Comparison of ENCODE assay signal across 8 cellular contexts in the genomic region with DNA sequence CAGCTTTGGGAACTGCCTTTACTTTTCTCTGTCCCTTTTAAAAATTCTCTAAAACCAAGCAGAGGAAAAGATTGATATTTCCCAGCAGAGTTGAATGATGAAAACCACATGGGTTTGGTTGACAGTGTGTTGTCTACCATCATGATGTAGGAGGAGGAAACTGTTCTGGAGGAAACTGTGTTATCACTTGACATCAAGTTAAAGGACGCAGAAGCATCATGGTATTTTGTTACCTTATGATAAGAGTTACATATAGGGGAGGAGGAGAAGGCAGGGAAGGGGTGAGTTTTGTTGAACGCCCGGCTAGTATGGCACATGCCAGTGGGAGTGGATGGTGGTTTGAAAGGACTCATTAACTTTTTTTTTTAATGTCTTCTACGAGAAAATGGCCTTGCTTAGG. TPM values are rescaled to one million over a fixed set of nuclear protein-coding genes. Genes with fewer than 3 reads are reported as not detected.
DNase-seq lines count a peak whose midpoint lies in the region; ATAC-seq and TF ChIP-seq lines count a peak whose summit lies in the region.

No MANE protein-coding gene starts in this region.

- H3K4me1 ChIP-seq in lower lobe of right lung: peaks cover 15% of the 10 kb centered on the region

- H3K4me1 Mint-ChIP-seq in activated naive CD4-positive, alpha-beta T cell treated with anti-CD3 and anti-CD28 coated beads, Interleukin-2, amount 50 U/mL, for 24 hours: peaks cover 10% of the 10 kb centered on the region
- H3K4me1 Mint-ChIP-seq in activated naive CD8-positive, alpha-beta T cell (ENCODE audit: low read depth): peaks cover 8% of the 10 kb centered on the region
- peaks cover 12% of the 10 kb centered on the region for H3K4me1 Mint-ChIP-seq in type B pancreatic cell (ENCODE audit: unreplicated experiment)

- H3K4me3 Mint-ChIP-seq in activated naive CD4-positive, alpha-beta T cell treated with anti-CD3 and anti-CD28 coated beads, Interleukin-2, amount 50 U/mL, for 24 hours: peak overlapping the region; percentile 77
- peak overlapping the region; percentile 87 for H3K4me3 Mint-ChIP-seq in activated naive CD8-positive, alpha-beta T cell
- H3K4me3 Mint-ChIP-seq in type B pancreatic cell: peak overlapping the region; percentile 92

- DNase-seq in activated naive CD4-positive, alpha-beta T cell treated with anti-CD3 and anti-CD28 coated beads, Interleukin-2, amount 50 U/mL, for 72 hours (ENCODE audit: low spot score in 2 of 2): no peak
- DNase-seq in lower lobe of right lung (no peak), type B pancreatic cell (ENCODE audit: extremely low spot score, unreplicated experiment) (no peak), GM10248 (ENCODE audit: extremely low spot score) (no peak), NCI-H2196 treated with DMSO at 0.1 percent for 48 hours (lab: John Stamatoyannopoulos, UW; ENCODE audit: unreplicated experiment) (no peak)
- DNase-seq in stimulated activated CD4-positive, alpha-beta T cell treated with anti-CD3 and anti-CD28 coated beads, Interleukin-15, amount 100 ng/mL, for 24 hours: no peak

- H3K36me3 ChIP-seq in lower lobe of right lung: no peaks in the 10 kb centered on the region

- H3K9me3 ChIP-seq in lower lobe of right lung: no peaks in the 10 kb centered on the region

- TF ChIP-seq CTCF in lower lobe of right lung (IDR thresholded peaks at IDR 0.05) (no peak), type B pancreatic cell (conservative IDR thresholded peaks at IDR 0.05) (no peak), GM10248 (IDR thresholded peaks at IDR 0.05; ENCODE audit: control extremely low read depth, extremely low read depth, low read depth, missing control alignments) (no peak)

- CTCF ChIA-PET in GM10248 (lab: Yijun Ruan, JAX): interaction anchor here (0.9 to 1.7 kb wide), 4 partner anchors 15 to 282 kb away, joined by 3 to 6 read pairs (median 4); no protein-coding TSS in a partner anchor

- no peaks in the 10 kb centered on the region for H3K27me3 ChIP-seq in lower lobe of right lung (ENCODE audit: low read depth)

- peak overlapping the region; percentile 90 for H3K27ac ChIP-seq in lower lobe of right lung

- H3K27ac Mint-ChIP-seq in activated naive CD4-positive, alpha-beta T cell treated with anti-CD3 and anti-CD28 coated beads, Interleukin-2, amount 50 U/mL, for 24 hours: no peak overlapping the region
- no peak overlapping the region for H3K27ac Mint-ChIP-seq in activated naive CD4-positive, alpha-beta T cell treated with anti-CD3 and anti-CD28 coated beads, Interleukin-2, amount 50 U/mL, for 72 hours
- H3K27ac Mint-ChIP-seq in activated naive CD8-positive, alpha-beta T cell: peak overlapping the region; percentile 42
- H3K27ac Mint-ChIP-seq in type B pancreatic cell: peak overlapping the region; percentile 90

- ATAC-seq in activated naive CD4-positive, alpha-beta T cell treated with anti-CD3 and anti-CD28 coated beads, Interleukin-2, amount 50 U/mL, for 72 hours: no peak
- ATAC-seq in lower lobe of right lung: no peak

- H3K4me3 ChIP-seq in lower lobe of right lung: peak overlapping the region; percentile 70

- POLR2A ChIA-PET in GM10248 (lab: Yijun Ruan, JAX): no interaction called here

- H3K9me3 Mint-ChIP-seq in activated naive CD4-positive, alpha-beta T cell treated with anti-CD3 and anti-CD28 coated beads, Interleukin-2, amount 50 U/mL, for 24 hours: no peaks in the 10 kb centered on the region
- no peaks in the 10 kb centered on the region for H3K9me3 Mint-ChIP-seq in activated naive CD4-positive, alpha-beta T cell treated with anti-CD3 and anti-CD28 coated beads, Interleukin-2, amount 50 U/mL, for 72 hours
- H3K9me3 Mint-ChIP-seq in activated naive CD8-positive, alpha-beta T cell (ENCODE audit: low read depth): no peaks in the 10 kb centered on the region
- H3K9me3 Mint-ChIP-seq in type B pancreatic cell: no peaks in the 10 kb centered on the region

- intact Hi-C loops in lower lobe of right lung (cut with DNase I): no loop called here

- no peaks in the 10 kb centered on the region for H3K36me3 Mint-ChIP-seq in activated naive CD4-positive, alpha-beta T cell treated with anti-CD3 and anti-CD28 coated beads, Interleukin-2, amount 50 U/mL, for 24 hours
- peaks cover 5 to 6% of the 10 kb centered on the region in 2 donors for H3K36me3 Mint-ChIP-seq in activated naive CD4-positive, alpha-beta T cell treated with anti-CD3 and anti-CD28 coated beads, Interleukin-2, amount 50 U/mL, for 72 hours
- no peaks in the 10 kb centered on the region for H3K36me3 Mint-ChIP-seq in activated naive CD8-positive, alpha-beta T cell
- no peaks in the 10 kb centered on the region for H3K36me3 Mint-ChIP-seq in type B pancreatic cell

- peaks cover 29% of the 10 kb centered on the region for H3K27me3 Mint-ChIP-seq in activated naive CD4-positive, alpha-beta T cell treated with anti-CD3 and anti-CD28 coated beads, Interleukin-2, amount 50 U/mL, for 24 hours
- H3K27me3 Mint-ChIP-seq in activated naive CD8-positive, alpha-beta T cell: peaks cover 20% of the 10 kb centered on the region
- no peaks in the 10 kb centered on the region for H3K27me3 Mint-ChIP-seq in type B pancreatic cell

RNA-seq across cellular contexts. Expression of gene TMEM17, which starts 0.9 kb away (rescaled TPM):
- not detected for total RNA-seq in activated naive CD4-positive, alpha-beta T cell treated with anti-CD3 and anti-CD28 coated beads, Interleukin-2, amount 50 U/mL, for 72 hours
- total RNA-seq in lower lobe of right lung (1.8 TPM), type B pancreatic cell (ENCODE audit: low replicate concordance) (1.9 and 4.2 TPM in 2 replicates)

Comparison
In these comparisons a context has a peak if more than half of its experiments do, and no peak if none do; other contexts are left out.
1. H3K27ac Mint-ChIP-seq: peak in activated naive CD8-positive, alpha-beta T cell (single experiment) and type B pancreatic cell (single experiment); none in activated naive CD4-positive, alpha-beta T cell treated with anti-CD3 and anti-CD28 coated beads, Interleukin-2, amount 50 U/mL, for 24 hours (single experiment) and activated naive CD4-positive, alpha-beta T cell treated with anti-CD3 and anti-CD28 coated beads, Interleukin-2, amount 50 U/mL, for 72 hours (0 of 2).
2. Peak in every context shown above with its lines, with median percentiles within 50 percentile points of each other: H3K4me3 Mint-ChIP-seq.